ENCODE assay signal across 15 cellular contexts in the genomic region with DNA sequence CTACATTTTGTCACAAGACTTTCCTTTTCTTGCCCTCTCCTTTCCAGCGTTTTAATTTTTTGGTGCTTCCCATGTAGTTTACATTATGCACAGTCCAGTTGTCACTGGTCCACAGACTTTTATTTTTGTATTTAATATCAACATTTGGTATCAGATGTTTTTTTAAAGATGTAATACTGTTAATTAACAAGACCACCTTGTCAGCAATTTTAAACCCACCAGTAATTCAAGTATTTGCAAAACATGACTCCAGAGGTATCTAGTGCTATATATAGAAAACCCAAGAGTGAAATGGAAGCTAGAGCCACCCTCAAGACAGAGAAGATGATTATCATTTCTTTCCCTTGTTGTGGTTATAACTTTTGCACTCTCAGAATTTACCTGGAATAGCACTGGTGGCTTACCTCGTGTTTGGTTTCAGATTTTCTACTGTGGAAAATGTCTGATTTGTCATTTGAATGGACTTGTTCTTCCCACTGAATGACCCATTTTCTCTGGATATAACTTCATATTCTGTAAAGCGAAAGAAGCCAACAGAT. TPM values are rescaled to one million over a fixed set of nuclear protein-coding genes. Genes with fewer than 3 reads are reported as not detected.
DNase-seq lines count a peak whose midpoint lies in the region; ATAC-seq and TF ChIP-seq lines count a peak whose summit lies in the region.
"Had no signal": no experiment of that assay in that cellular context is flagged by ENCODE, and none has a peak within 500 bp of the region (broad histone marks: within the 10 kb centered on the region; RNA-seq: fewer than 3 reads in every experiment).

No MANE protein-coding gene starts in this region.

- no peak overlapping the region for H4K91ac ChIP-seq in IMR-90 (ENCODE audit: insufficient read depth, low read depth, low read length)

- POLR2A ChIA-PET in activated naive CD8-positive, alpha-beta T cell treated with anti-CD3 and anti-CD28 coated beads, Interleukin-2, amount 10 ng/mL, durations not matched to agents 7 days and 5 days (lab: Charles Lee) = no interaction called here
- POLR2A ChIA-PET in IMR-90 (lab: Charles Lee; ENCODE audit: unreplicated experiment) = no interaction called here

- CTCF ChIA-PET in IMR-90 (lab: Yijun Ruan, JAX) = no interaction called here

- H3K4me3 ChIP-seq in IMR-90 (ENCODE audit: insufficient read depth, low read depth, low read length) = no peak overlapping the region
- no peak overlapping the region for H3K4me3 ChIP-seq in parathyroid adenoma (ENCODE audit: low read depth, low read length)
- H3K4me3 ChIP-seq: HAP-1 had no signal

- H2BK5ac ChIP-seq in IMR-90 (ENCODE audit: low read depth, low read length, poor library complexity, severe bottlenecking) = no peak overlapping the region

- H3K27me3 ChIP-seq in IMR-90 (ENCODE audit: control insufficient read depth, insufficient read depth, low read length) = no peaks in the 10 kb centered on the region; the same call in 1 of the 2 replicates
- H3K27me3 ChIP-seq in parathyroid adenoma (ENCODE audit: control insufficient read depth, insufficient read depth, low read length) = no peaks in the 10 kb centered on the region

- H2AK5ac ChIP-seq in IMR-90 (ENCODE audit: low read depth, low read length) = no peak overlapping the region

- H2AK9ac ChIP-seq in IMR-90 (replicated peaks; ENCODE audit: low read depth, low read length, poor library complexity) = no peak overlapping the region

- H3K4ac ChIP-seq in IMR-90 (ENCODE audit: low read depth, low read length) = no peak overlapping the region

- H3K4me3 Mint-ChIP-seq in activated naive CD8-positive, alpha-beta T cell treated with anti-CD3 and anti-CD28 coated beads, Interleukin-2, amount 10 ng/mL, durations not matched to agents 7 days and 5 days = no peak overlapping the region
- H3K4me3 Mint-ChIP-seq in activated naive CD8-positive, alpha-beta T cell treated with anti-CD3 and anti-CD28 coated beads, Interleukin-2, amount 50 U/mL, for 24 hours = no peak overlapping the region
- H3K4me3 Mint-ChIP-seq in activated T-helper 17 cell treated with anti-CD3 and anti-CD28 coated beads, Interleukin-2, amount 50 U/mL, for 72 hours = no peak overlapping the region
- H3K4me3 Mint-ChIP-seq in nephron progenitor cell = no peak overlapping the region
- H3K4me3 Mint-ChIP-seq: CD4-positive, alpha-beta memory T cell had no signal

- H3K9me1 ChIP-seq in IMR-90 (ENCODE audit: insufficient read depth, low read length) = 0 out of 2 replicates have a peak, but pooled peaks cover 3% of the 10 kb centered on the region

- H3K4me1 ChIP-seq in IMR-90 (ENCODE audit: control insufficient read depth, insufficient read depth, low read length) = no peaks in the 10 kb centered on the region
- H3K4me1 ChIP-seq in parathyroid adenoma = peaks cover 15% of the 10 kb centered on the region
- H3K4me1 ChIP-seq: Caco-2 had no signal

- no peak overlapping the region for H3K9ac ChIP-seq in IMR-90 (ENCODE audit: low read depth, low read length)
- H3K9ac ChIP-seq in parathyroid adenoma = no peak overlapping the region

- TF ChIP-seq CTCF in IMR-90 (conservative IDR thresholded peaks at IDR 0.05; ENCODE audit: low read depth, low read length) (no peak), parathyroid adenoma (IDR thresholded peaks at IDR 0.05) (no peak), nephron progenitor cell (IDR thresholded peaks at IDR 0.05) (no peak)

- no peaks in the 10 kb centered on the region for H3K79me2 ChIP-seq in parathyroid adenoma

- H3K56ac ChIP-seq in IMR-90 (ENCODE audit: extremely low read depth, insufficient read depth, low read length) = no peak overlapping the region

- H2AFZ ChIP-seq in IMR-90 (replicated peaks; ENCODE audit: low read length, poor library complexity) (no peak overlapping the region), parathyroid adenoma (peak overlapping the region; percentile 53)

- H4K8ac ChIP-seq in IMR-90 (ENCODE audit: low read depth in 2 of 2, low read length in 2 of 2) = no peak overlapping the region

- no peak for TF ChIP-seq RAD21 in IMR-90 (IDR thresholded peaks at IDR 0.05; ENCODE audit: low read length)

- DNase-seq in activated naive CD8-positive, alpha-beta T cell treated with anti-CD3 and anti-CD28 coated beads, Interleukin-2, amount 10 ng/mL, durations not matched to agents 7 days and 5 days = no peak
- DNase-seq in activated naive CD8-positive, alpha-beta T cell treated with anti-CD3 and anti-CD28 coated beads, Interleukin-2, amount 50 U/mL, for 24 hours = no peak
- DNase-seq in IMR-90 (no peak), nephron progenitor cell (no peak), HCEC 1CT (no peak)
- DNase-seq: 8988T; C1 segment of cervical spinal cord; Caco-2; CD4-positive, alpha-beta memory T cell; DMS153; DND-41; GOT3 had no signal

- no peak overlapping the region for H3K27ac Mint-ChIP-seq in activated naive CD8-positive, alpha-beta T cell treated with anti-CD3 and anti-CD28 coated beads, Interleukin-2, amount 10 ng/mL, durations not matched to agents 7 days and 5 days
- H3K27ac Mint-ChIP-seq in activated naive CD8-positive, alpha-beta T cell treated with anti-CD3 and anti-CD28 coated beads, Interleukin-2, amount 50 U/mL, for 24 hours = no peak overlapping the region
- H3K27ac Mint-ChIP-seq in activated T-helper 17 cell treated with anti-CD3 and anti-CD28 coated beads, Interleukin-2, amount 50 U/mL, for 72 hours = no peak overlapping the region
- no peak overlapping the region for H3K27ac Mint-ChIP-seq in nephron progenitor cell
- H3K27ac Mint-ChIP-seq: CD4-positive, alpha-beta memory T cell had no signal

- peaks cover 3% of the 10 kb centered on the region for H3K36me3 Mint-ChIP-seq in activated naive CD8-positive, alpha-beta T cell treated with anti-CD3 and anti-CD28 coated beads, Interleukin-2, amount 10 ng/mL, durations not matched to agents 7 days and 5 days
- H3K36me3 Mint-ChIP-seq in activated naive CD8-positive, alpha-beta T cell treated with anti-CD3 and anti-CD28 coated beads, Interleukin-2, amount 50 U/mL, for 24 hours (ENCODE audit: low read depth) = no peaks in the 10 kb centered on the region
- H3K36me3 Mint-ChIP-seq in activated T-helper 17 cell treated with anti-CD3 and anti-CD28 coated beads, Interleukin-2, amount 50 U/mL, for 72 hours (ENCODE audit: low read depth) = no peaks in the 10 kb centered on the region
- H3K36me3 Mint-ChIP-seq in nephron progenitor cell (ENCODE audit: low read depth) = no peaks in the 10 kb centered on the region
- H3K36me3 Mint-ChIP-seq: CD4-positive, alpha-beta memory T cell had no signal

- H3K79me1 ChIP-seq in IMR-90 (ENCODE audit: low read depth in 1 of 2, low read length in 2 of 2) = no peaks in the 10 kb centered on the region

- H3K14ac ChIP-seq in IMR-90 (replicated peaks; ENCODE audit: low read depth, low read length) = no peak overlapping the region

- H2BK20ac ChIP-seq in IMR-90 (ENCODE audit: low read depth, low read length) = no peak overlapping the region

- H3K36me3 ChIP-seq in IMR-90 (ENCODE audit: control insufficient read depth, insufficient read depth, low read length) (no peaks in the 10 kb centered on the region), parathyroid adenoma (ENCODE audit: control insufficient read depth, insufficient read depth, low read length) (no peaks in the 10 kb centered on the region)
- H3K36me3 ChIP-seq: HAP-1 had no signal

- H3K18ac ChIP-seq in IMR-90 (ENCODE audit: low read depth, low read length) = no peak overlapping the region

- H3K4me1 Mint-ChIP-seq in activated naive CD8-positive, alpha-beta T cell treated with anti-CD3 and anti-CD28 coated beads, Interleukin-2, amount 10 ng/mL, durations not matched to agents 7 days and 5 days = peaks cover 15% of the 10 kb centered on the region
- peaks cover 10% of the 10 kb centered on the region for H3K4me1 Mint-ChIP-seq in activated naive CD8-positive, alpha-beta T cell treated with anti-CD3 and anti-CD28 coated beads, Interleukin-2, amount 50 U/mL, for 24 hours
- H3K4me1 Mint-ChIP-seq in activated T-helper 17 cell treated with anti-CD3 and anti-CD28 coated beads, Interleukin-2, amount 50 U/mL, for 72 hours = no peaks in the 10 kb centered on the region
- no peaks in the 10 kb centered on the region for H3K4me1 Mint-ChIP-seq in nephron progenitor cell

- H3K27ac ChIP-seq in IMR-90 (ENCODE audit: insufficient read depth, low read length) = no peak overlapping the region
- peak overlapping the region; percentile 32 for H3K27ac ChIP-seq in parathyroid adenoma

- WGBS in IMR-90 (ENCODE audit: extremely low coverage in 2 of 2, insufficient read length in 1 of 2), 2 experiments = no CpG with 5 or more reads among the region's 3 CpGs

- H3K23ac ChIP-seq in IMR-90 (ENCODE audit: low read depth, low read length) = no peak overlapping the region

- dilution Hi-C loops in IMR-90 (cut with HindIII; ENCODE audit: low sequenced_read_pairs, unreplicated experiment) = no loop called here

- H3K9me3 ChIP-seq in IMR-90 (ENCODE audit: control insufficient read depth, insufficient read depth, low read length) (no peaks in the 10 kb centered on the region), parathyroid adenoma (ENCODE audit: control insufficient read depth, low read length) (no peaks in the 10 kb centered on the region)
- H3K9me3 ChIP-seq: Caco-2, HAP-1 had no signal

- no peaks in the 10 kb centered on the region for H3K9me3 Mint-ChIP-seq in activated naive CD8-positive, alpha-beta T cell treated with anti-CD3 and anti-CD28 coated beads, Interleukin-2, amount 10 ng/mL, durations not matched to agents 7 days and 5 days
- no peaks in the 10 kb centered on the region for H3K9me3 Mint-ChIP-seq in activated naive CD8-positive, alpha-beta T cell treated with anti-CD3 and anti-CD28 coated beads, Interleukin-2, amount 50 U/mL, for 24 hours
- H3K9me3 Mint-ChIP-seq in activated T-helper 17 cell treated with anti-CD3 and anti-CD28 coated beads, Interleukin-2, amount 50 U/mL, for 72 hours = no peaks in the 10 kb centered on the region
- no peaks in the 10 kb centered on the region for H3K9me3 Mint-ChIP-seq in nephron progenitor cell
- H3K9me3 Mint-ChIP-seq: CD4-positive, alpha-beta memory T cell had no signal

- no peak overlapping the region for H2BK15ac ChIP-seq in IMR-90 (ENCODE audit: low read depth, low read length)

- peak; percentile 46 for ATAC-seq in activated naive CD8-positive, alpha-beta T cell treated with anti-CD3 and anti-CD28 coated beads, Interleukin-2, amount 10 ng/mL, durations not matched to agents 7 days and 5 days (ENCODE audit: low read depth)
- no peak for ATAC-seq in activated naive CD8-positive, alpha-beta T cell treated with anti-CD3 and anti-CD28 coated beads, Interleukin-2, amount 50 U/mL, for 24 hours
- ATAC-seq in IMR-90 (ENCODE audit: low read depth) = no peak
- peak; percentile 72 for ATAC-seq in activated T-helper 17 cell treated with anti-CD3 and anti-CD28 coated beads, Interleukin-2, amount 50 U/mL, for 72 hours (replicated peaks)

- peaks cover 3% of the 10 kb centered on the region for H3K27me3 Mint-ChIP-seq in activated naive CD8-positive, alpha-beta T cell treated with anti-CD3 and anti-CD28 coated beads, Interleukin-2, amount 10 ng/mL, durations not matched to agents 7 days and 5 days
- no peaks in the 10 kb centered on the region for H3K27me3 Mint-ChIP-seq in activated naive CD8-positive, alpha-beta T cell treated with anti-CD3 and anti-CD28 coated beads, Interleukin-2, amount 50 U/mL, for 24 hours
- no peaks in the 10 kb centered on the region for H3K27me3 Mint-ChIP-seq in activated T-helper 17 cell treated with anti-CD3 and anti-CD28 coated beads, Interleukin-2, amount 50 U/mL, for 72 hours
- peaks cover 2% of the 10 kb centered on the region for H3K27me3 Mint-ChIP-seq in nephron progenitor cell (ENCODE audit: low read depth, poor library complexity)
- H3K27me3 Mint-ChIP-seq: CD4-positive, alpha-beta memory T cell had no signal

- H4K5ac ChIP-seq in IMR-90 (ENCODE audit: low read depth, low read length) = no peak overlapping the region

- TF ChIP-seq POLR2A in IMR-90 (IDR thresholded peaks at IDR 0.05; ENCODE audit: low read depth, low read length) = no peak

- no TSS peak for BruUV-seq in IMR-90 (replicated peaks; lab: Mats Ljungman, UMichigan)

- in situ Hi-C loops in IMR-90 (cut with MboI; ENCODE audit: low sequenced_read_pairs) = no loop called here

- H4K20me1 ChIP-seq in IMR-90 (ENCODE audit: insufficient read depth, low read length) = no peaks in the 10 kb centered on the region

- intact Hi-C loops in IMR-90 (cut with micrococcal nuclease) = no loop called here

- H2BK120ac ChIP-seq in IMR-90 (ENCODE audit: low read depth, low read length) = no peak overlapping the region

- no peak overlapping the region for H3K4me2 ChIP-seq in IMR-90 (ENCODE audit: low read depth, low read length)
- H3K4me2 ChIP-seq in parathyroid adenoma (ENCODE audit: low read length) = no peak overlapping the region

RNA-seq across cellular contexts. Expression of a gene that starts 56.2 kb away (rescaled TPM):
- total RNA-seq in activated naive CD8-positive, alpha-beta T cell treated with anti-CD3 and anti-CD28 coated beads, Interleukin-2, amount 10 ng/mL, durations not matched to agents 7 days and 5 days = 10 to 100 TPM; 45.1 to 48.4 TPM
- 47.7 and 69.7 TPM in 2 replicates for total RNA-seq in IMR-90 (2012; rRNA removed)
- polyA plus RNA-seq in IMR-90 (2012; rRNA removed) = 129 and 165 TPM in 2 replicates
- 57.2 and 127 TPM in 2 replicates for polyA plus RNA-seq in IMR-90 (2012; cell fraction: cytosol; rRNA removed)
- polyA plus RNA-seq in IMR-90 (2012; cell fraction: nucleus; rRNA removed; ENCODE audit: low replicate concordance) = 101 and 131 TPM in 2 replicates
- total RNA-seq in activated T-helper 17 cell treated with anti-CD3 and anti-CD28 coated beads, Interleukin-2, amount 50 U/mL, for 72 hours = 10 to 100 TPM; 49.5 to 71.8 TPM

Comparison
In these comparisons a context has a peak if more than half of its experiments do, and no peak if none do; other contexts are left out.
1. ATAC-seq: peak in activated naive CD8-positive, alpha-beta T cell treated with anti-CD3 and anti-CD28 coated beads, Interleukin-2, amount 10 ng/mL, durations not matched to agents 7 days and 5 days (single experiment) and activated T-helper 17 cell treated with anti-CD3 and anti-CD28 coated beads, Interleukin-2, amount 50 U/mL, for 72 hours (single experiment); none in activated naive CD8-positive, alpha-beta T cell treated with anti-CD3 and anti-CD28 coated beads, Interleukin-2, amount 50 U/mL, for 24 hours (single experiment) and IMR-90 (single experiment).